In the genomic region with DNA sequence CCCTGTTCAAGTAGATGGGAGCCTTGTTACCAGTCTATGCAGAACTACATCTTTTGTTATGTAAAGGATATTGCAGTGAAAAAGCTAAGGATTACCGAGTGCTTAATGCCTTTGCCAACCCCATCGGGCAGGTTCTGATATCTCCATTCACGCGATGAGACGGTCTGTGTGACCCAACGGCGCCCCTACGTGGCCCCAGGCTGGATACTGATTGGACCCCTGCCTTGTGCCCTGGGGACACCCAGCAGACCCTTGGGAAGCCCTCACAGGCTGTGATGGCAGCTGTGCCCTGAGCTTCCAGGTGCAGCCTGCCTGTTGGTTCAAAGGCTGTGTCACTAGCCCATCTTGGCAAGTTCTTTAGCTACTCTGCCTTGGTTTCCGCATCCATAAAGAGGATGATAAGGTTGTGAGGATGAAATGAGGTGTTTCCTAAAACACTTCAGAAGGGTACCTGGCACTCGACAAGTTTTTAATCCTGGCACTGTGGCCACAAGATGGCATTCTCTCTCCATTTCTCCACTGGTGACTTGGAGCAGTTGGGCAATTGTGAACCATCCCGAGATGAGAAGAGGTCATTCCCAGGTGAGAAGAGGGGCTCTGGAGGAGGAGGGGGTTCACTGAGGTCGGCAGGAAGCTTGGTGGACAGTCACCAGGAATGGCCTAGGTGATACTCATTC, we compare ENCODE assay signal across 13 cellular contexts. TPM values are rescaled to one million over a fixed set of nuclear protein-coding genes. Genes with fewer than 3 reads are reported as not detected.
A peak's percentile ranks its signal among the peaks of the same experiment; 100 is the strongest.
DNase-seq lines count a peak whose midpoint lies in the region; ATAC-seq, FAIRE-seq and TF ChIP-seq lines count a peak whose summit lies in the region.
"Had no signal": no experiment of that assay in that cellular context is flagged by ENCODE, and none has a peak within 500 bp of the region (broad histone marks: within the 10 kb centered on the region; RNA-seq: fewer than 3 reads in every experiment).

No MANE protein-coding gene starts in this region.

- 75% methylated on average over 12 of the region's 12 CpGs; no CpG with 5 or more reads in 1 of the 2 experiments for WGBS in H1 (ENCODE audit: extremely low coverage in 1 of 2, insufficient coverage in 1 of 2, insufficient read length in 1 of 2, insufficient replicate concordance in 2 of 2, low coverage in 1 of 2, low lambda C conversion rate in 2 of 2, missing lambda C conversion rate in 1 of 2), 2 experiments

- H3K27ac Mint-ChIP-seq in activated naive CD4-positive, alpha-beta T cell treated with anti-CD3 and anti-CD28 coated beads for 36 hours, result peak overlapping the region; percentile 64
- no peak overlapping the region for H3K27ac Mint-ChIP-seq in activated naive CD4-positive, alpha-beta T cell treated with anti-CD3 and anti-CD28 coated beads, Interleukin-2, amount 10 ng/mL, durations not matched to agents 7 days and 5 days
- peak overlapping the region; percentile 88 for H3K27ac Mint-ChIP-seq in stimulated activated naive B cell treated with anti-CD40 and anti-IgM and Interleukin-4, amounts not matched to agents 10 μg/mL and 1 μg/mL and 100 μg/mL, for 72 hours

- no peak overlapping the region for H2BK5ac ChIP-seq in H1 (ENCODE audit: low read depth, low read length)

- H2AFZ ChIP-seq in PC-9 (no peak overlapping the region), H1 (ENCODE audit: low read length) (no peak overlapping the region)

- CTCF ChIA-PET in activated naive CD4-positive, alpha-beta T cell treated with anti-CD3 and anti-CD28 coated beads for 36 hours (lab: Charles Lee), result interaction anchor here (0.6 to 3.3 kb wide), 5 partner anchors 10 to 116 kb away, joined by 4 to 19 read pairs (median 10); a partner anchor contains a TSS
- CTCF ChIA-PET in activated naive CD4-positive, alpha-beta T cell treated with anti-CD3 and anti-CD28 coated beads, Interleukin-2, amount 10 ng/mL, durations not matched to agents 7 days and 5 days (lab: Charles Lee), result interaction anchor here (1.9 kb wide), 1 partner anchor 14 kb away, joined by 10 read pairs; no protein-coding TSS in a partner anchor
- CTCF ChIA-PET in PC-9 (lab: Charles Lee) (no interaction called here), H1 (lab: Charles Lee; ENCODE audit: partially characterized antibody) (interaction anchor here (0.6 to 6.5 kb wide), 13 partner anchors 10 to 750 kb away, joined by 3 to 39 read pairs (median 4); no protein-coding TSS in a partner anchor)

- no peak overlapping the region for H3K14ac ChIP-seq in H1 (ENCODE audit: insufficient read length)

- H3K23ac ChIP-seq in H1 (ENCODE audit: insufficient read length), result no peak overlapping the region

- TF ChIP-seq CTCF in PC-9 (conservative IDR thresholded peaks at IDR 0.05) (no peak), H1 (IDR thresholded peaks at IDR 0.05; ENCODE audit: control extremely low read depth in 1 of 3, insufficient read depth in 1 of 3, low read depth in 1 of 3, low read length in 3 of 3) (peak; percentile 41 to 46 (median 43))

- H2BK20ac ChIP-seq in H1 (ENCODE audit: low read length), result no peak overlapping the region

- H3K4me2 ChIP-seq in PC-9 (peak overlapping the region; percentile 64), H1 (ENCODE audit: insufficient read depth in 1 of 2, low read depth in 2 of 2, low read length in 2 of 2) (no peak overlapping the region)
- H3K4me2 ChIP-seq: KMS-11 had no signal

- H3K9me3 Mint-ChIP-seq in activated naive CD4-positive, alpha-beta T cell treated with anti-CD3 and anti-CD28 coated beads for 36 hours, result no peaks in the 10 kb centered on the region
- H3K9me3 Mint-ChIP-seq in activated naive CD4-positive, alpha-beta T cell treated with anti-CD3 and anti-CD28 coated beads, Interleukin-2, amount 10 ng/mL, durations not matched to agents 7 days and 5 days, result no peaks in the 10 kb centered on the region
- H3K9me3 Mint-ChIP-seq in stimulated activated naive B cell treated with anti-CD40 and anti-IgM and Interleukin-4, amounts not matched to agents 10 μg/mL and 1 μg/mL and 100 μg/mL, for 72 hours, result no peaks in the 10 kb centered on the region

- no TSS peak for BruUV-seq in PC-9 (replicated peaks; lab: Mats Ljungman, UMichigan)

- H4K8ac ChIP-seq in H1 (ENCODE audit: extremely low read depth, insufficient read depth, low read length), result no peak overlapping the region

- no peak overlapping the region for H2AK5ac ChIP-seq in H1 (ENCODE audit: low read depth, low read length)

- no peaks in the 10 kb centered on the region for H3K23me2 ChIP-seq in H1 (ENCODE audit: low read depth, low read length)

- intact Hi-C loops in activated naive CD4-positive, alpha-beta T cell treated with anti-CD3 and anti-CD28 coated beads for 36 hours (cut with micrococcal nuclease), result no loop called here
- intact Hi-C loops in PC-9 (cut with micrococcal nuclease; ENCODE audit: unreplicated experiment), result loop anchor here (1.0 to 5.0 kb wide), 2 partner anchors 34 to 48 kb away; a partner anchor contains a TSS

- no peak overlapping the region for H2BK15ac ChIP-seq in H1 (ENCODE audit: low read length)

- H4K20me1 ChIP-seq in PC-9 (ENCODE audit: insufficient read depth) (no peaks in the 10 kb centered on the region; the same call in 1 of the 2 replicates), H1 (replicated peaks in 1 of 2; ENCODE audit: control insufficient read depth in 1 of 2, insufficient read depth in 2 of 2, low read length in 2 of 2) (peaks cover 13 to 35% of the 10 kb centered on the region in 2 experiments)

- H3K27me3 ChIP-seq in PC-9 (ENCODE audit: insufficient read depth, low read depth) (no peaks in the 10 kb centered on the region), H1 (replicated peaks in 1 of 4; ENCODE audit: control insufficient read depth in 3 of 4, extremely low read depth in 1 of 4, insufficient read depth in 3 of 4, low read length in 3 of 4) (no peaks in the 10 kb centered on the region)
- H3K27me3 ChIP-seq: upper lobe of right lung had no signal

- H4K5ac ChIP-seq in H1 (ENCODE audit: insufficient read length, low read depth, low read length), result no peak overlapping the region

- H2BK120ac ChIP-seq in H1 (replicated peaks; ENCODE audit: low read depth, low read length), result no peak overlapping the region

- peaks cover 14% of the 10 kb centered on the region for H3K79me1 ChIP-seq in H1 (ENCODE audit: low read depth, low read length)

- ATAC-seq in stimulated activated naive B cell treated with anti-CD40 and anti-IgM and Interleukin-4, amounts not matched to agents 10 μg/mL and 1 μg/mL and 100 μg/mL, for 72 hours (replicated peaks), result no peak
- no peak for ATAC-seq in GM21381 (IDR thresholded peaks at IDR 0.05; ENCODE audit: unreplicated experiment)
- ATAC-seq: upper lobe of right lung had no signal

- H3K4ac ChIP-seq in H1 (replicated peaks; ENCODE audit: insufficient read length, low read depth, low read length), result no peak overlapping the region

- DNase-seq in activated naive CD4-positive, alpha-beta T cell treated with anti-CD3 and anti-CD28 coated beads for 36 hours, result no peak
- no peak for DNase-seq in activated naive CD4-positive, alpha-beta T cell treated with anti-CD3 and anti-CD28 coated beads, Interleukin-2, amount 10 ng/mL, durations not matched to agents 7 days and 5 days
- no peak for DNase-seq in PC-9
- DNase-seq in H1 (ENCODE audit: low read depth in 1 of 2, low spot score in 2 of 2), result peak in 1 of 2 experiments; percentile 66
- no peak for DNase-seq in stimulated activated naive B cell treated with anti-CD40 and anti-IgM and Interleukin-4, amounts not matched to agents 10 μg/mL and 1 μg/mL and 100 μg/mL, for 72 hours
- DNase-seq in NCI-H187 (lab: John Stamatoyannopoulos, UW), result no peak
- no peak for DNase-seq in GM12891 (ENCODE audit: insufficient read length, low spot score)
- DNase-seq: NCI-H2107, T1000, upper lobe of right lung had no signal

- no peak overlapping the region for H3K4me3 ChIP-seq in PC-9
- no peak overlapping the region for H3K4me3 ChIP-seq in H1 (ENCODE audit: extremely low read depth in 1 of 4, insufficient read depth in 2 of 4, low read depth in 3 of 4, low read length in 4 of 4)
- H3K4me3 ChIP-seq: upper lobe of right lung had no signal

- peaks cover 73% of the 10 kb centered on the region for H3F3A ChIP-seq in PC-9 (ENCODE audit: insufficient read depth, low read depth)

- H3K36me3 ChIP-seq in PC-9 (ENCODE audit: low read depth) (0 out of 2 replicates have a peak, but pooled peaks cover 17% of the 10 kb centered on the region), H1 (ENCODE audit: control insufficient read depth in 2 of 4, insufficient read depth in 4 of 4, low read length in 3 of 4) (peaks cover 2 to 5% (median 4%) of the 10 kb centered on the region in 4 experiments; a peak in 2 of 8 replicates)

- H3K36me3 Mint-ChIP-seq in activated naive CD4-positive, alpha-beta T cell treated with anti-CD3 and anti-CD28 coated beads for 36 hours (ENCODE audit: low read depth), result peaks cover 7% of the 10 kb centered on the region
- H3K36me3 Mint-ChIP-seq in activated naive CD4-positive, alpha-beta T cell treated with anti-CD3 and anti-CD28 coated beads, Interleukin-2, amount 10 ng/mL, durations not matched to agents 7 days and 5 days, result peaks cover 19% of the 10 kb centered on the region
- peaks cover 17 to 35% of the 10 kb centered on the region in 2 donors for H3K36me3 Mint-ChIP-seq in stimulated activated naive B cell treated with anti-CD40 and anti-IgM and Interleukin-4, amounts not matched to agents 10 μg/mL and 1 μg/mL and 100 μg/mL, for 72 hours

- no peak overlapping the region for H3K56ac ChIP-seq in H1 (replicated peaks; ENCODE audit: insufficient read length, low read depth, low read length)

- peak overlapping the region; percentile 87; the same call in 1 of the 2 replicates for H3K27ac ChIP-seq in PC-9
- 0 out of 2 replicates have a peak overlapping the region, but pooled peaks have one; percentile 33 for H3K27ac ChIP-seq in H1 (ENCODE audit: low read depth, low read length)
- H3K27ac ChIP-seq: KMS-11, upper lobe of right lung had no signal

- H3K4me1 ChIP-seq in PC-9 (replicated peaks; ENCODE audit: insufficient read depth) (peaks cover 66% of the 10 kb centered on the region), H1 (replicated peaks in 1 of 4; ENCODE audit: control insufficient read depth in 3 of 4, insufficient read depth in 4 of 4, low read length in 3 of 4) (peaks cover 0 to 11% (median 7%) of the 10 kb centered on the region in 4 experiments; a peak in 5 of 7 replicates)

- no peaks in the 10 kb centered on the region for H3K27me3 Mint-ChIP-seq in activated naive CD4-positive, alpha-beta T cell treated with anti-CD3 and anti-CD28 coated beads for 36 hours (ENCODE audit: low read depth)
- H3K27me3 Mint-ChIP-seq in activated naive CD4-positive, alpha-beta T cell treated with anti-CD3 and anti-CD28 coated beads, Interleukin-2, amount 10 ng/mL, durations not matched to agents 7 days and 5 days, result no peaks in the 10 kb centered on the region
- no peaks in the 10 kb centered on the region for H3K27me3 Mint-ChIP-seq in stimulated activated naive B cell treated with anti-CD40 and anti-IgM and Interleukin-4, amounts not matched to agents 10 μg/mL and 1 μg/mL and 100 μg/mL, for 72 hours

- TF ChIP-seq POLR2A in H1 (IDR thresholded peaks at IDR 0.05; ENCODE audit: control extremely low read depth in 1 of 2, low read depth in 2 of 2, low read length in 2 of 2) (no peak), GM12891 (IDR thresholded peaks at IDR 0.05; ENCODE audit: low read depth, low read length) (no peak)

- peaks cover 75% of the 10 kb centered on the region for H3K79me2 ChIP-seq in PC-9 (ENCODE audit: low read depth)
- peaks cover 0 to 34% of the 10 kb centered on the region in 2 experiments; a peak in 3 of 4 replicates for H3K79me2 ChIP-seq in H1 (ENCODE audit: control insufficient read depth in 1 of 2, insufficient read depth in 2 of 2, low read length in 2 of 2)

- H3K9ac ChIP-seq in H1 (replicated peaks in 1 of 4; ENCODE audit: extremely low read depth in 1 of 4, low read depth in 3 of 4, low read length in 3 of 4), result no peak overlapping the region
- H3K9ac ChIP-seq: KMS-11 had no signal

- TF ChIP-seq RAD21 in H1 (IDR thresholded peaks at IDR 0.05 in 1 of 2, conservative IDR thresholded peaks at IDR 0.05 in 1 of 2; ENCODE audit: low read depth in 2 of 2, low read length in 2 of 2), result peak; percentile 36 to 53

- H3K4me1 Mint-ChIP-seq in activated naive CD4-positive, alpha-beta T cell treated with anti-CD3 and anti-CD28 coated beads for 36 hours (ENCODE audit: low read depth), result peaks cover 61% of the 10 kb centered on the region
- peaks cover 46% of the 10 kb centered on the region for H3K4me1 Mint-ChIP-seq in activated naive CD4-positive, alpha-beta T cell treated with anti-CD3 and anti-CD28 coated beads, Interleukin-2, amount 10 ng/mL, durations not matched to agents 7 days and 5 days
- peaks cover 56 to 72% of the 10 kb centered on the region in 2 donors for H3K4me1 Mint-ChIP-seq in stimulated activated naive B cell treated with anti-CD40 and anti-IgM and Interleukin-4, amounts not matched to agents 10 μg/mL and 1 μg/mL and 100 μg/mL, for 72 hours

- no peak for TF ChIP-seq EP300 in H1 (IDR thresholded peaks at IDR 0.05; ENCODE audit: borderline replicate concordance in 1 of 2, low read depth in 2 of 2, low read length in 2 of 2)

- no peak overlapping the region for H2BK12ac ChIP-seq in H1 (ENCODE audit: low read depth, low read length)

- no peak overlapping the region for H3K4me3 Mint-ChIP-seq in activated naive CD4-positive, alpha-beta T cell treated with anti-CD3 and anti-CD28 coated beads for 36 hours
- H3K4me3 Mint-ChIP-seq in activated naive CD4-positive, alpha-beta T cell treated with anti-CD3 and anti-CD28 coated beads, Interleukin-2, amount 10 ng/mL, durations not matched to agents 7 days and 5 days, result no peak overlapping the region
- peak overlapping the region in 1 of 2 donors; percentile 56 for H3K4me3 Mint-ChIP-seq in stimulated activated naive B cell treated with anti-CD40 and anti-IgM and Interleukin-4, amounts not matched to agents 10 μg/mL and 1 μg/mL and 100 μg/mL, for 72 hours

- H3K9me2 ChIP-seq in PC-9 (ENCODE audit: insufficient read depth), result no peaks in the 10 kb centered on the region

- POLR2A ChIA-PET in PC-9 (lab: Charles Lee; ENCODE audit: unreplicated experiment) (interaction anchor here (0.6 kb wide), 1 partner anchor 116 kb away, joined by 3 read pairs; no protein-coding TSS in a partner anchor), H1 (lab: Charles Lee; ENCODE audit: partially characterized antibody) (interaction anchor here (0.8 to 2.6 kb wide), 10 partner anchors 10 to 73 kb away, joined by 3 to 18 read pairs (median 4); a partner anchor contains a TSS)

- H3K9me3 ChIP-seq in PC-9 (ENCODE audit: insufficient read depth, low read depth) (no peaks in the 10 kb centered on the region), H1 (ENCODE audit: insufficient read depth in 2 of 2, low read depth in 1 of 2, low read length in 1 of 2) (no peaks in the 10 kb centered on the region)
- H3K9me3 ChIP-seq: upper lobe of right lung had no signal

- H3K18ac ChIP-seq in H1 (ENCODE audit: extremely low read depth, low read length), result 0 out of 2 replicates have a peak overlapping the region, but pooled peaks have one; percentile 1

- FAIRE-seq in H1 (lab: Jason Lieb, UNC) (no peak), GM12891 (lab: Jason Lieb, UNC) (no peak)
- FAIRE-seq: keratinocyte had no signal

- no peak overlapping the region for H4K91ac ChIP-seq in H1 (replicated peaks; ENCODE audit: insufficient read length, low read length)

RNA-seq across cellular contexts. Expression of a gene that starts 33.6 kb away (rescaled TPM):
- total RNA-seq in activated naive CD4-positive, alpha-beta T cell treated with anti-CD3 and anti-CD28 coated beads for 36 hours, result 10 to 100 TPM; 41.2 to 42.6 TPM
- total RNA-seq in PC-9 (2021), result 61.1 and 82.8 TPM in 2 replicates
- 63.1 and 66.1 TPM in 2 replicates for total RNA-seq in H1 (2021; fragmentation: NEBNext Ultra II Directional; extraction: Animal tissue kit (Norgen Biotek cat#: 25700))
- polyA plus RNA-seq in H1 (2011; rRNA removed), result 11.6 and 11.9 TPM in 2 replicates
- 16.9 TPM for polyA plus RNA-seq in H1 (2011; cell fraction: cytosol; rRNA removed)
- polyA plus RNA-seq in H1 (2011; cell fraction: nucleus; rRNA removed), result 9.7 TPM
- polyA plus RNA-seq in H1 (2012, experiment 1 of 2), result 14.3 to 21.6 TPM (median 17.4 TPM) in 4 replicates
- polyA plus RNA-seq in H1 (2012, experiment 2 of 2), result 3.4 TPM
- 22.2 TPM for polyA plus RNA-seq in H1 (2013, experiment 1 of 2)
- polyA plus RNA-seq in H1 (2013, experiment 2 of 2), result 21.7 TPM
- 38.0 and 41.9 TPM in 2 replicates for polyA minus RNA-seq in H1 (2011; rRNA and poly(A)+ RNA removed)
- polyA minus RNA-seq in H1 (2011; cell fraction: cytosol; rRNA and poly(A)+ RNA removed), result 29.7 TPM
- polyA minus RNA-seq in H1 (2011; cell fraction: nucleus; rRNA and poly(A)+ RNA removed), result 26.0 TPM
- 14.5 TPM for polyA plus RNA-seq in GM12891 (2012; ENCODE audit: low read depth, missing spikeins)
